Comparison of ENCODE assay signal across 8 cellular contexts in the genomic region with DNA sequence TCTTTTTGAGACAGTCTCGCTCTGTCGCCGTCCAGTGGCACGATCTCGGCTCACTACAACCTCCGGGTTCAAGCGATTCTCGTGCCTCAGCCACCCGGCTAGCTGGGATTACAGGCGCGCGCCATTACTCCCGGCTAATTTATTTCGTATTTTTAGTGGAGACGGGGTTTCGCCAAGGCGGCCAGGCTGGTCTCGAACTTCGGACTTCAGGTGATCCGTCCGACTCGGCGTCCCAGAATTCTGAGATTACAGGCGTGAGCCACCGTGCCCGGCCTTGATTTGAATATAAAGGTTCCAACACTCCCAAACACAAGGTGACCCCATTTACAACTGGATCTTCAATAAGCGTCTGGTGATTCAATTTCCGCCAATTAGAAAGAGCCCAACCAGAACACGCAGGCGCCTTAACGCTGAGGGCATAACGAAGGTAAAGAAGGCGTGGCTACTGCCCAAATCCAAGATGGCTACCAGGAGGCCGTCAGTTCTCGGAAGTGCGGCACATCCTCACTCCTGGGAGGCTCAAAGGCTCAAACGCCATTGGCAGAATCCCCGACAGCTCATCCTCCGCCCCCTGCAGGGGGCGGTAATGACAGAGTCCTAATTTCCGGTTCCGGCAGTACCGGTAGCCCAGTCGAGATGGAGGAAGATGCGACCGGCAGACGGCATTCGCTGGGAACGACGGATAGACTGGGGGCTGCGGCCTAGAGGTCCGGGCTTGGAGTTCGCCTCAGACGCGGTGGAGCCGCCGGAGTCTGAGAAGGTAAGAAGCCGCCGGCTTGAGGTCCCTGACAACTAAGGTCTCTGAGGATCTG.
DNase-seq lines count a peak whose midpoint lies in the region; ATAC-seq and TF ChIP-seq lines count a peak whose summit lies in the region.

A gene with protein sequence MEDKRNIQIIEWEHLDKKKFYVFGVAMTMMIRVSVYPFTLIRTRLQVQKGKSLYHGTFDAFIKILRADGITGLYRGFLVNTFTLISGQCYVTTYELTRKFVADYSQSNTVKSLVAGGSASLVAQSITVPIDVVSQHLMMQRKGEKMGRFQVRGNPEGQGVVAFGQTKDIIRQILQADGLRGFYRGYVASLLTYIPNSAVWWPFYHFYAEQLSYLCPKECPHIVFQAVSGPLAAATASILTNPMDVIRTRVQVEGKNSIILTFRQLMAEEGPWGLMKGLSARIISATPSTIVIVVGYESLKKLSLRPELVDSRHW (plus strand): TSS at position 617 of the 812 bp plus-strand sequence. CDS start 5,744 bp downstream, outside the sequence.

- H3K27me3 Mint-ChIP-seq in activated naive CD4-positive, alpha-beta T cell treated with anti-CD3 and anti-CD28 coated beads, Interleukin-2, amount 50 U/mL, for 24 hours = no peaks in the 10 kb centered on the region

- H3K4me1 Mint-ChIP-seq in activated naive CD4-positive, alpha-beta T cell treated with anti-CD3 and anti-CD28 coated beads, Interleukin-2, amount 50 U/mL, for 24 hours = peaks cover 57% of the 10 kb centered on the region

- no peaks in the 10 kb centered on the region for H3K9me3 Mint-ChIP-seq in activated naive CD4-positive, alpha-beta T cell treated with anti-CD3 and anti-CD28 coated beads, Interleukin-2, amount 50 U/mL, for 24 hours

- peak; percentile 46 for TF ChIP-seq CTCF in GM10266 (IDR thresholded peaks at IDR 0.05; ENCODE audit: control insufficient read depth, insufficient read depth, low read depth, missing control alignments)

- H3K36me3 Mint-ChIP-seq in activated naive CD4-positive, alpha-beta T cell treated with anti-CD3 and anti-CD28 coated beads, Interleukin-2, amount 50 U/mL, for 24 hours = peaks cover 14% of the 10 kb centered on the region

- DNase-seq in GM10266 (ENCODE audit: extremely low spot score) (peak; percentile 91), NCI-H1092 (lab: John Stamatoyannopoulos, UW) (peak; percentile 100), germinal center (ENCODE audit: low spot score) (peak; percentile 96), non-pigmented ciliary epithelial cell (ENCODE audit: low read depth) (peak; percentile 98), superior temporal gyrus (ENCODE audit: extremely low spot score) (peak; percentile 100)

- ATAC-seq in HG02588 (IDR thresholded peaks at IDR 0.05; ENCODE audit: unreplicated experiment) (peak; percentile 95), SK-N-SH treated with all-trans-retinoic acid at 6 μM for 48 hours (peak; percentile 99)

- peak within 1 kb of the TSS; percentile 95 for H3K4me3 Mint-ChIP-seq in activated naive CD4-positive, alpha-beta T cell treated with anti-CD3 and anti-CD28 coated beads, Interleukin-2, amount 50 U/mL, for 24 hours

- H3K27ac Mint-ChIP-seq in activated naive CD4-positive, alpha-beta T cell treated with anti-CD3 and anti-CD28 coated beads, Interleukin-2, amount 50 U/mL, for 24 hours = peak within 1 kb of the TSS; percentile 90

TF ChIP-seq in SK-N-SH treated with all-trans-retinoic acid at 6 μM for 48 hours, 23 proteins besides CTCF, POLR2A, EP300 and RAD21:
- TF ChIP-seq ZFP30 (CRISPR knock-in tag; IDR thresholded peaks at IDR 0.05) (no peak), ESRRG (CRISPR knock-in tag; IDR thresholded peaks at IDR 0.05) (no peak), OSR1 (CRISPR knock-in tag; IDR thresholded peaks at IDR 0.05) (no peak), PPARA (CRISPR knock-in tag; IDR thresholded peaks at IDR 0.05; ENCODE audit: borderline replicate concordance) (no peak), CSDC2 (CRISPR knock-in tag; IDR thresholded peaks at IDR 0.05) (no peak), ZC3H10 (CRISPR knock-in tag; IDR thresholded peaks at IDR 0.05) (no peak), ZNF565 (CRISPR knock-in tag; conservative IDR thresholded peaks at IDR 0.05; ENCODE audit: low read depth) (no peak), SNAI2 (CRISPR knock-in tag; IDR thresholded peaks at IDR 0.05) (no peak), RARB (CRISPR knock-in tag; IDR thresholded peaks at IDR 0.05) (no peak)
- TF ChIP-seq, protein P1, sequence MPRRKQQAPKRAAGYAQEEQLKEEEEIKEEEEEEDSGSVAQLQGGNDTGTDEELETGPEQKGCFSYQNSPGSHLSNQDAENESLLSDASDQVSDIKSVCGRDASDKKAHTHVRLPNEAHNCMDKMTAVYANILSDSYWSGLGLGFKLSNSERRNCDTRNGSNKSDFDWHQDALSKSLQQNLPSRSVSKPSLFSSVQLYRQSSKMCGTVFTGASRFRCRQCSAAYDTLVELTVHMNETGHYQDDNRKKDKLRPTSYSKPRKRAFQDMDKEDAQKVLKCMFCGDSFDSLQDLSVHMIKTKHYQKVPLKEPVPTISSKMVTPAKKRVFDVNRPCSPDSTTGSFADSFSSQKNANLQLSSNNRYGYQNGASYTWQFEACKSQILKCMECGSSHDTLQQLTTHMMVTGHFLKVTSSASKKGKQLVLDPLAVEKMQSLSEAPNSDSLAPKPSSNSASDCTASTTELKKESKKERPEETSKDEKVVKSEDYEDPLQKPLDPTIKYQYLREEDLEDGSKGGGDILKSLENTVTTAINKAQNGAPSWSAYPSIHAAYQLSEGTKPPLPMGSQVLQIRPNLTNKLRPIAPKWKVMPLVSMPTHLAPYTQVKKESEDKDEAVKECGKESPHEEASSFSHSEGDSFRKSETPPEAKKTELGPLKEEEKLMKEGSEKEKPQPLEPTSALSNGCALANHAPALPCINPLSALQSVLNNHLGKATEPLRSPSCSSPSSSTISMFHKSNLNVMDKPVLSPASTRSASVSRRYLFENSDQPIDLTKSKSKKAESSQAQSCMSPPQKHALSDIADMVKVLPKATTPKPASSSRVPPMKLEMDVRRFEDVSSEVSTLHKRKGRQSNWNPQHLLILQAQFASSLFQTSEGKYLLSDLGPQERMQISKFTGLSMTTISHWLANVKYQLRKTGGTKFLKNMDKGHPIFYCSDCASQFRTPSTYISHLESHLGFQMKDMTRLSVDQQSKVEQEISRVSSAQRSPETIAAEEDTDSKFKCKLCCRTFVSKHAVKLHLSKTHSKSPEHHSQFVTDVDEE (CRISPR knock-in tag; IDR thresholded peaks at IDR 0.05) = no peak

Comparison
In these comparisons a context has a peak if more than half of its experiments do, and no peak if none do; other contexts are left out.
1. Peak in every context shown above with its lines: DNase-seq and ATAC-seq.